Comparison of ENCODE assay signal across 16 cellular contexts in the genomic region with DNA sequence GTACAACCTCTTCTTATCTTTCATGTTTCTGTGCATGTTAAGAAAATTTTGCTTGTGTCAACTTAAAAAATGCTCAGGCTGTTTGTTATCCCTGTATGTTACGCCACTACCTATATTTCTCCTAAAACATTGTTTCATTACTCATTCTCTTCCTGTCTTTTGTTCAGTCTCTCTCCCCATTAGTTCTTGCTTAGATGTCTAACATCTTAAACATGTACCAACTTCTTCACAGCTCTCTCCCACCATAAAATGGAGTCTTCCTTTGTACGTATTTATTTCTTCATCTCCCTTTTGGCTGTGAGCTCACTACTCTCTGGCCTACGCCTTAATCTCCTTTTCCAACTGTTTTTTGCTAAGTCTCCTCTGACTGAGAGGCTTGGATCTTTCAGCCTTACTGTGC. TPM values are rescaled to one million over a fixed set of nuclear protein-coding genes. Genes with fewer than 3 reads are reported as not detected.
"Had no signal": no experiment of that assay in that cellular context is flagged by ENCODE, and none has a peak within 500 bp of the region (broad histone marks: within the 10 kb centered on the region; RNA-seq: fewer than 3 reads in every experiment).

No MANE protein-coding gene starts in this region.

- H3K27ac ChIP-seq: colonic mucosa, thoracic aorta had no signal

- DNase-seq: activated CD4-positive, alpha-beta memory T cell treated with anti-CD3 and anti-CD28 coated beads, Interleukin-2, amount 10 ng/mL, durations not matched to agents 7 days and 5 days; activated CD8-positive, alpha-beta memory T cell treated with anti-CD3 and anti-CD28 coated beads, Interleukin-2, amount 50 U/mL, for 4 hours; activated gamma-delta T cell treated with Interleukin-2 at 50 U/mL for 16 hours; activated naive CD8-positive, alpha-beta T cell treated with anti-CD3 and anti-CD28 coated beads for 36 hours; activated T-cell treated with anti-CD3 and anti-CD28 coated beads, Interleukin-2, amount 50 U/mL, for 72 hours; aorta; colonic mucosa; effector CD4-positive, alpha-beta T cell; glutamatergic neuron; nephron progenitor cell; stimulated activated CD4-positive, alpha-beta T cell treated with anti-CD3 and anti-CD28 coated beads, Interleukin-15, amount 100 ng/mL, for 24 hours; stimulated activated CD4-positive, alpha-beta T cell treated with anti-CD3 and anti-CD28 coated beads, Interleukin-4, amount 100 ng/mL, for 24 hours; T-cell; T1000 had no signal

- H3K4me1 ChIP-seq: colonic mucosa had no signal

- H3K27me3 ChIP-seq: colonic mucosa had no signal

- H3K36me3 ChIP-seq: colonic mucosa, thoracic aorta had no signal

- H3K4me3 ChIP-seq: colonic mucosa, thoracic aorta had no signal

- ATAC-seq: activated T-cell treated with anti-CD3 and anti-CD28 coated beads, Interleukin-2, amount 50 U/mL, for 72 hours; left lobe of liver; T-cell had no signal

- H3K9me3 ChIP-seq: colonic mucosa, thoracic aorta had no signal

RNA-seq across cellular contexts. Expression of gene PCDH7, which starts 36.4 kb away (rescaled TPM):
- total RNA-seq: activated CD4-positive, alpha-beta memory T cell treated with anti-CD3 and anti-CD28 coated beads, Interleukin-2, amount 10 ng/mL, durations not matched to agents 7 days and 5 days; activated naive CD8-positive, alpha-beta T cell treated with anti-CD3 and anti-CD28 coated beads for 36 hours; activated T-cell treated with anti-CD3 and anti-CD28 coated beads, Interleukin-2, amount 50 U/mL, for 72 hours had no signal
